In genomic region chr13:89936256-89936655, GRCh38 we compare ENCODE assay signal across 20 cellular contexts.
"Had no signal": no experiment of that assay in that cellular context is flagged by ENCODE, and none has a peak within 500 bp of the region (broad histone marks: within the 10 kb centered on the region; RNA-seq: fewer than 3 reads in every experiment).

No MANE protein-coding gene starts in this region.

- H3K36me3 ChIP-seq: esophagus muscularis mucosa, gastrocnemius medialis, heart right ventricle, ovary, right atrium auricular region had no signal

- ATAC-seq: gastrocnemius medialis; heart right ventricle; naive thymus-derived CD4-positive, alpha-beta T cell had no signal

- FAIRE-seq: endometrium, islet of Langerhans, small intestine, urothelium cell line had no signal

- H3K27me3 Mint-ChIP-seq: naive thymus-derived CD4-positive, alpha-beta T cell; type B pancreatic cell had no signal

- H3K4me1 ChIP-seq: esophagus muscularis mucosa, gastrocnemius medialis, heart right ventricle, right atrium auricular region had no signal

- H3K27ac Mint-ChIP-seq: naive thymus-derived CD4-positive, alpha-beta T cell; type B pancreatic cell had no signal

- H3K36me3 Mint-ChIP-seq: type B pancreatic cell had no signal

- H3K27ac ChIP-seq: dorsolateral prefrontal cortex, epithelial cell of prostate, esophagus muscularis mucosa, gastrocnemius medialis, heart right ventricle, ovary, right atrium auricular region had no signal

- H3K4me3 Mint-ChIP-seq: naive thymus-derived CD4-positive, alpha-beta T cell; type B pancreatic cell had no signal

- H3K27me3 ChIP-seq: dorsolateral prefrontal cortex, esophagus muscularis mucosa, gastrocnemius medialis, heart right ventricle, ovary, right atrium auricular region had no signal

- H3K9me3 ChIP-seq: esophagus muscularis mucosa, gastrocnemius medialis, ovary, right atrium auricular region had no signal

- H3K4me3 ChIP-seq: dorsolateral prefrontal cortex, esophagus muscularis mucosa, gastrocnemius medialis, heart right ventricle, ovary, right atrium auricular region had no signal

- DNase-seq: cortex of kidney; dorsolateral prefrontal cortex; effector memory CD4-positive, alpha-beta T cell; gastrocnemius medialis; heart right ventricle; hypothalamus; kidney glomerular epithelial cell; naive thymus-derived CD4-positive, alpha-beta T cell; nucleus accumbens; ovary; small intestine; stimulated activated CD4-positive, alpha-beta T cell treated with anti-CD3 and anti-CD28 coated beads, Interleukin-2, amount 100 ng/mL, for 48 hours; stimulated activated naive CD4-positive, alpha-beta T cell treated with Interleukin-2 at 50 U/mL for 16 hours had no signal
